ENCODE assay signal across 8 cellular contexts in genomic region chr19:10105241-10106099, GRCh38. TPM values are rescaled to one million over a fixed set of nuclear protein-coding genes. Genes with fewer than 3 reads are reported as not detected.
DNase-seq lines count a peak whose midpoint lies in the region; ATAC-seq, FAIRE-seq and TF ChIP-seq lines count a peak whose summit lies in the region.

No MANE protein-coding gene starts in this region.

- H3K4ac ChIP-seq in IMR-90 (ENCODE audit: low read depth, low read length) = no peak overlapping the region

- in situ Hi-C loops in IMR-90 (cut with MboI; ENCODE audit: low sequenced_read_pairs) = no loop called here
- in situ Hi-C loops in HepG2 (cut with HindIII; ENCODE audit: extremely low pct_ligation_motif_present, low pct_unique_long_range_greater_than_20kb) = no loop called here

- ATAC-seq in GM19463 (IDR thresholded peaks at IDR 0.05; ENCODE audit: unreplicated experiment) = peak; percentile 27
- no peak for ATAC-seq in IMR-90 (ENCODE audit: low read depth)
- no peak for ATAC-seq in HepG2
- ATAC-seq in GM21367 (IDR thresholded peaks at IDR 0.05; ENCODE audit: unreplicated experiment) = no peak

- peak overlapping the region in 1 of 2 experiments; percentile 37; a peak in 2 of 4 replicates for H4K8ac ChIP-seq in IMR-90 (ENCODE audit: low read depth in 2 of 2, low read length in 2 of 2)

- H3K9ac ChIP-seq in IMR-90 (ENCODE audit: low read depth, low read length) = no peak overlapping the region
- H3K9ac ChIP-seq in HepG2 (ENCODE audit: insufficient read depth, low read depth, low read length) = no peak overlapping the region

- POLR2A ChIA-PET in IMR-90 (lab: Charles Lee; ENCODE audit: unreplicated experiment) = no interaction called here
- POLR2A ChIA-PET in HepG2 (lab: Yijun Ruan, JAX) = interaction anchor here (1.0 to 1.5 kb wide), 4 partner anchors 10 to 184 kb away, joined by 3 to 10 read pairs (median 4); partner anchors contain the start of genes EIF3G and ICAM5

- no peak overlapping the region for H4K5ac ChIP-seq in IMR-90 (ENCODE audit: low read depth, low read length)

- dilution Hi-C loops in IMR-90 (cut with HindIII; ENCODE audit: low sequenced_read_pairs, unreplicated experiment) = no loop called here

- no peak overlapping the region for H3K4me2 ChIP-seq in IMR-90 (ENCODE audit: low read depth, low read length)
- H3K4me2 ChIP-seq in HepG2 (ENCODE audit: low read depth, low read length) = peak overlapping the region; percentile 25

- TF ChIP-seq CTCF in IMR-90 (conservative IDR thresholded peaks at IDR 0.05; ENCODE audit: low read depth, low read length) (no peak), HepG2 (CRISPR knock-in tag; IDR thresholded peaks at IDR 0.05) (no peak)

- H3K18ac ChIP-seq in IMR-90 (ENCODE audit: low read depth, low read length) = no peak overlapping the region

- H3K4me3 ChIP-seq in IMR-90 (ENCODE audit: insufficient read depth, low read depth, low read length) (no peak overlapping the region), HepG2 (replicated peaks in 1 of 3; ENCODE audit: insufficient read depth in 1 of 3, low read depth in 2 of 3, low read length in 3 of 3) (no peak overlapping the region)

- H2AK5ac ChIP-seq in IMR-90 (ENCODE audit: low read depth, low read length) = no peak overlapping the region

- TF ChIP-seq POLR2A in IMR-90 (IDR thresholded peaks at IDR 0.05; ENCODE audit: low read depth, low read length) = no peak
- TF ChIP-seq POLR2A in HepG2 (IDR thresholded peaks at IDR 0.05; ENCODE audit: insufficient read depth in 1 of 2, low read depth in 2 of 2, low read length in 2 of 2) = no peak

- no peak overlapping the region for H4K91ac ChIP-seq in IMR-90 (ENCODE audit: insufficient read depth, low read depth, low read length)

- H4K20me1 ChIP-seq in IMR-90 (ENCODE audit: insufficient read depth, low read length) (0 out of 2 replicates have a peak, but pooled peaks cover 5% of the 10 kb centered on the region), HepG2 (ENCODE audit: insufficient read depth, low read length) (no peaks in the 10 kb centered on the region)

- FAIRE-seq in HepG2 (lab: Jason Lieb, UNC) = no peak

- CTCF ChIA-PET in IMR-90 (lab: Yijun Ruan, JAX) = no interaction called here
- CTCF ChIA-PET in HepG2 (lab: Yijun Ruan, JAX; ENCODE audit: low intra/inter-chr PET ratio, low total read pairs) = no interaction called here

- peak overlapping the region; percentile 22 for H2AK9ac ChIP-seq in IMR-90 (replicated peaks; ENCODE audit: low read depth, low read length, poor library complexity)

- H3K23ac ChIP-seq in IMR-90 (ENCODE audit: low read depth, low read length) = no peak overlapping the region

- DNase-seq in IMR-90 (no peak), activated T-cell treated with anti-CD3 and anti-CD28 coated beads for 4 hours (peak; percentile 71), HepG2 (ENCODE audit: low spot score) (no peak), NOMO-1 treated with dmso at 0.1 percent for 144 hours (lab: John Stamatoyannopoulos, UW; ENCODE audit: unreplicated experiment) (no peak), retina (no peak)
- DNase-seq in stimulated activated CD8-positive, alpha-beta memory T cell treated with anti-CD3 and anti-CD28 coated beads, Interleukin-4, amount 100 ng/mL, for 48 hours = peak; percentile 88

- intact Hi-C loops in IMR-90 (cut with micrococcal nuclease) (loop anchor here (5.0 kb wide), 1 partner anchor 147 kb away; the partner anchor contains the start of gene MRPL4), HepG2 (cut with micrococcal nuclease; ENCODE audit: unreplicated experiment) (no loop called here)

- BruUV-seq in IMR-90 (replicated peaks; lab: Mats Ljungman, UMichigan) = no TSS peak
- no TSS peak for BruUV-seq in HepG2 (replicated peaks; lab: Mats Ljungman, UMichigan)

- no peak overlapping the region for H2BK20ac ChIP-seq in IMR-90 (ENCODE audit: low read depth, low read length)

- 55% methylated on average over 7 of the region's 18 CpGs; no CpG with 5 or more reads in 1 of the 2 experiments for WGBS in IMR-90 (ENCODE audit: extremely low coverage in 2 of 2, insufficient read length in 1 of 2), 2 experiments
- 53% methylated on average over 16 of the region's 18 CpGs for WGBS in HepG2 (ENCODE audit: low lambda C conversion rate)

- no peaks in the 10 kb centered on the region for H3K9me1 ChIP-seq in IMR-90 (ENCODE audit: insufficient read depth, low read length)

- H3K79me1 ChIP-seq in IMR-90 (ENCODE audit: low read depth in 1 of 2, low read length in 2 of 2) = peaks cover 16 to 30% of the 10 kb centered on the region in 2 experiments

- H2AFZ ChIP-seq in IMR-90 (replicated peaks; ENCODE audit: low read length, poor library complexity) (peak overlapping the region; percentile 76), HepG2 (ENCODE audit: low read length) (no peak overlapping the region)

- no peak overlapping the region for H3K56ac ChIP-seq in IMR-90 (ENCODE audit: extremely low read depth, insufficient read depth, low read length)

- H3K36me3 ChIP-seq in IMR-90 (ENCODE audit: control insufficient read depth, insufficient read depth, low read length) (peaks cover 24% of the 10 kb centered on the region), HepG2 (replicated peaks in 1 of 2; ENCODE audit: control insufficient read depth in 1 of 2, insufficient read depth in 2 of 2, low read length in 2 of 2) (peaks cover 18 to 31% of the 10 kb centered on the region in 2 experiments)

- H2BK120ac ChIP-seq in IMR-90 (ENCODE audit: low read depth, low read length) = no peak overlapping the region

- TF ChIP-seq EP300 in HepG2 (IDR thresholded peaks at IDR 0.05; ENCODE audit: low read depth in 2 of 2, low read length in 2 of 2) (no peak), HepG2 (CRISPR knock-in tag; IDR thresholded peaks at IDR 0.05; ENCODE audit: borderline replicate concordance) (no peak)

- H3K14ac ChIP-seq in IMR-90 (replicated peaks; ENCODE audit: low read depth, low read length) = no peak overlapping the region

- no peak overlapping the region for H2BK15ac ChIP-seq in IMR-90 (ENCODE audit: low read depth, low read length)

- H3K27ac ChIP-seq in IMR-90 (ENCODE audit: insufficient read depth, low read length) = no peak overlapping the region
- no peak overlapping the region for H3K27ac ChIP-seq in HepG2 (ENCODE audit: extremely low read length, insufficient read depth, low read length)

- H3K9me3 ChIP-seq in IMR-90 (ENCODE audit: control insufficient read depth, insufficient read depth, low read length) (no peaks in the 10 kb centered on the region), HepG2 (ENCODE audit: low read length) (no peaks in the 10 kb centered on the region)

- H3K27me3 ChIP-seq in IMR-90 (ENCODE audit: control insufficient read depth, insufficient read depth, low read length) (no peaks in the 10 kb centered on the region), HepG2 (ENCODE audit: control insufficient read depth in 1 of 2, insufficient read depth in 2 of 2, low read length in 2 of 2) (no peaks in the 10 kb centered on the region; a peak in 1 of 5 replicates)

- no peak for TF ChIP-seq RAD21 in IMR-90 (IDR thresholded peaks at IDR 0.05; ENCODE audit: low read length)
- no peak for TF ChIP-seq RAD21 in HepG2 (CRISPR knock-in tag; IDR thresholded peaks at IDR 0.05)

- H3K4me1 ChIP-seq in IMR-90 (ENCODE audit: control insufficient read depth, insufficient read depth, low read length) (peaks cover 4% of the 10 kb centered on the region), HepG2 (ENCODE audit: insufficient read depth, low read length) (peaks cover 49% of the 10 kb centered on the region)

- peaks cover 19% of the 10 kb centered on the region for H3K79me2 ChIP-seq in HepG2 (ENCODE audit: insufficient read depth, low read length)

- H2BK5ac ChIP-seq in IMR-90 (ENCODE audit: low read depth, low read length, poor library complexity, severe bottlenecking) = no peak overlapping the region

RNA-seq across cellular contexts. Expression of gene PPAN, which starts 0.7 kb away (rescaled TPM):
- 24.0 and 30.3 TPM in 2 replicates for total RNA-seq in IMR-90 (2012; rRNA removed)
- polyA plus RNA-seq in IMR-90 (2012; rRNA removed) = 38.2 and 41.6 TPM in 2 replicates
- polyA plus RNA-seq in IMR-90 (2012; cell fraction: cytosol; rRNA removed) = 29.2 and 34.9 TPM in 2 replicates
- 125 and 180 TPM in 2 replicates for polyA plus RNA-seq in IMR-90 (2012; cell fraction: nucleus; rRNA removed; ENCODE audit: low replicate concordance)
- 23.9 and 36.2 TPM in 2 replicates for total RNA-seq in HepG2 (2016; rRNA removed; fragmentation: Illumina TruSeq; extraction: Trizol)
- 17.2 and 20.8 TPM in 2 replicates for total RNA-seq in HepG2 (2016; cell fraction: cytosol; rRNA removed; fragmentation: Illumina TruSeq; extraction: Trizol; ENCODE audit: low read depth)
- total RNA-seq in HepG2 (2016; cell fraction: insoluble cytoplasmic fraction; rRNA removed; fragmentation: Illumina TruSeq; extraction: Trizol) = 22.0 and 41.0 TPM in 2 replicates
- total RNA-seq in HepG2 (2016; cell fraction: membrane; rRNA removed; fragmentation: Illumina TruSeq; extraction: Trizol) = 19.3 and 20.0 TPM in 2 replicates
- 29.5 and 36.7 TPM in 2 replicates for total RNA-seq in HepG2 (2016; cell fraction: nucleus; rRNA removed; fragmentation: Illumina TruSeq; extraction: Trizol)
- polyA plus RNA-seq in HepG2 (2011; rRNA removed) = 41.9 and 53.5 TPM in 2 replicates
- 25.0 and 35.7 TPM in 2 replicates for polyA plus RNA-seq in HepG2 (2011; cell fraction: cytosol; rRNA removed)
- 105 and 138 TPM in 2 replicates for polyA plus RNA-seq in HepG2 (2011; cell fraction: nucleus; rRNA removed)
- polyA plus RNA-seq in HepG2 (2012) = 23.5 and 24.7 TPM in 2 replicates
- 7.2 and 9.4 TPM in 2 replicates for polyA plus RNA-seq in HepG2 (2016; cell fraction: cytosol; fragmentation: Illumina TruSeq; extraction: Trizol; ENCODE audit: low read depth)
- 27.4 and 29.3 TPM in 2 replicates for polyA plus RNA-seq in HepG2 (2016; cell fraction: insoluble cytoplasmic fraction; fragmentation: Illumina TruSeq; extraction: Trizol; ENCODE audit: low read depth)
- polyA plus RNA-seq in HepG2 (2016; cell fraction: membrane; fragmentation: Illumina TruSeq; extraction: Trizol; ENCODE audit: low read depth) = 9.2 and 10.0 TPM in 2 replicates
- 78.4 and 87.0 TPM in 2 replicates for polyA plus RNA-seq in HepG2 (2016; cell fraction: nucleus; fragmentation: Illumina TruSeq; extraction: Trizol; ENCODE audit: insufficient read depth, low read depth)
- 133 and 258 TPM in 2 replicates for polyA minus RNA-seq in HepG2 (2011; rRNA and poly(A)+ RNA removed; ENCODE audit: low replicate concordance)
- polyA minus RNA-seq in HepG2 (2011; cell fraction: cytosol; rRNA and poly(A)+ RNA removed) = 18.6 and 19.3 TPM in 2 replicates
- polyA minus RNA-seq in HepG2 (2011; cell fraction: nucleus; rRNA and poly(A)+ RNA removed) = 54.0 and 63.7 TPM in 2 replicates

RNA-seq across cellular contexts. Expression of gene ANGPTL6, which starts 3.0 kb away (rescaled TPM):
- total RNA-seq in IMR-90 (2012; rRNA removed) (not detected in 2 replicates), HepG2 (2016; rRNA removed; fragmentation: Illumina TruSeq; extraction: Trizol) (0.15 TPM in 1 of 2 replicates, not detected in the other)
- polyA plus RNA-seq in IMR-90 (2012; rRNA removed) (0.17 and 0.21 TPM in 2 replicates), HepG2 (2011; rRNA removed) (1.4 and 2.2 TPM in 2 replicates)
- 0.29 and 0.62 TPM in 2 replicates for polyA plus RNA-seq in IMR-90 (2012; cell fraction: cytosol; rRNA removed)
- 0.86 and 1.6 TPM in 2 replicates for polyA plus RNA-seq in IMR-90 (2012; cell fraction: nucleus; rRNA removed; ENCODE audit: low replicate concordance)
- not detected in 2 replicates for total RNA-seq in HepG2 (2016; cell fraction: cytosol; rRNA removed; fragmentation: Illumina TruSeq; extraction: Trizol; ENCODE audit: low read depth)
- 0.24 TPM in 1 of 2 replicates, not detected in the other for total RNA-seq in HepG2 (2016; cell fraction: insoluble cytoplasmic fraction; rRNA removed; fragmentation: Illumina TruSeq; extraction: Trizol)
- 0.14 TPM in 1 of 2 replicates, not detected in the other for total RNA-seq in HepG2 (2016; cell fraction: membrane; rRNA removed; fragmentation: Illumina TruSeq; extraction: Trizol)
- 0.31 TPM in 1 of 2 replicates, not detected in the other for total RNA-seq in HepG2 (2016; cell fraction: nucleus; rRNA removed; fragmentation: Illumina TruSeq; extraction: Trizol)
- 1.8 and 2.1 TPM in 2 replicates for polyA plus RNA-seq in HepG2 (2011; cell fraction: cytosol; rRNA removed)
- polyA plus RNA-seq in HepG2 (2011; cell fraction: nucleus; rRNA removed) = 4.3 and 5.8 TPM in 2 replicates
- polyA plus RNA-seq in HepG2 (2012) = 0.85 and 1.0 TPM in 2 replicates
- 0.18 and 0.20 TPM in 2 replicates for polyA plus RNA-seq in HepG2 (2016; cell fraction: cytosol; fragmentation: Illumina TruSeq; extraction: Trizol; ENCODE audit: low read depth)
- 0.16 TPM in 1 of 2 replicates, not detected in the other for polyA plus RNA-seq in HepG2 (2016; cell fraction: insoluble cytoplasmic fraction; fragmentation: Illumina TruSeq; extraction: Trizol; ENCODE audit: low read depth)
- polyA plus RNA-seq in HepG2 (2016; cell fraction: membrane; fragmentation: Illumina TruSeq; extraction: Trizol; ENCODE audit: low read depth) = 0.09 TPM in 1 of 2 replicates, not detected in the other
- polyA plus RNA-seq in HepG2 (2016; cell fraction: nucleus; fragmentation: Illumina TruSeq; extraction: Trizol; ENCODE audit: insufficient read depth, low read depth) = 0.70 TPM in 1 of 2 replicates, not detected in the other
- 0.30 and 0.96 TPM in 2 replicates for polyA minus RNA-seq in HepG2 (2011; rRNA and poly(A)+ RNA removed; ENCODE audit: low replicate concordance)
- polyA minus RNA-seq in HepG2 (2011; cell fraction: cytosol; rRNA and poly(A)+ RNA removed) = 0.53 and 0.89 TPM in 2 replicates
- polyA minus RNA-seq in HepG2 (2011; cell fraction: nucleus; rRNA and poly(A)+ RNA removed) = 0.25 and 0.52 TPM in 2 replicates

RNA-seq across cellular contexts. Expression of gene P2RY11, which starts 6.0 kb away (rescaled TPM):
- total RNA-seq in IMR-90 (2012; rRNA removed) (0.54 and 0.56 TPM in 2 replicates), HepG2 (2016; rRNA removed; fragmentation: Illumina TruSeq; extraction: Trizol) (1.5 and 4.0 TPM in 2 replicates)
- polyA plus RNA-seq in IMR-90 (2012; rRNA removed) (4.5 and 6.6 TPM in 2 replicates), HepG2 (2011; rRNA removed) (7.8 and 13.2 TPM in 2 replicates)
- polyA plus RNA-seq in IMR-90 (2012; cell fraction: cytosol; rRNA removed) = 1.3 and 3.6 TPM in 2 replicates
- polyA plus RNA-seq in IMR-90 (2012; cell fraction: nucleus; rRNA removed; ENCODE audit: low replicate concordance) = 30.7 and 82.4 TPM in 2 replicates
- total RNA-seq in HepG2 (2016; cell fraction: cytosol; rRNA removed; fragmentation: Illumina TruSeq; extraction: Trizol; ENCODE audit: low read depth) = 0.44 and 0.51 TPM in 2 replicates
- total RNA-seq in HepG2 (2016; cell fraction: insoluble cytoplasmic fraction; rRNA removed; fragmentation: Illumina TruSeq; extraction: Trizol) = 1.2 and 3.7 TPM in 2 replicates
- 1.00 and 1.3 TPM in 2 replicates for total RNA-seq in HepG2 (2016; cell fraction: membrane; rRNA removed; fragmentation: Illumina TruSeq; extraction: Trizol)
- total RNA-seq in HepG2 (2016; cell fraction: nucleus; rRNA removed; fragmentation: Illumina TruSeq; extraction: Trizol) = 3.5 and 5.0 TPM in 2 replicates
- polyA plus RNA-seq in HepG2 (2011; cell fraction: cytosol; rRNA removed) = 3.7 and 6.4 TPM in 2 replicates
- 54.8 and 89.7 TPM in 2 replicates for polyA plus RNA-seq in HepG2 (2011; cell fraction: nucleus; rRNA removed)
- polyA plus RNA-seq in HepG2 (2012) = 9.0 and 12.8 TPM in 2 replicates
- polyA plus RNA-seq in HepG2 (2016; cell fraction: cytosol; fragmentation: Illumina TruSeq; extraction: Trizol; ENCODE audit: low read depth) = 0.51 and 0.64 TPM in 2 replicates
- polyA plus RNA-seq in HepG2 (2016; cell fraction: insoluble cytoplasmic fraction; fragmentation: Illumina TruSeq; extraction: Trizol; ENCODE audit: low read depth) = 2.7 and 3.1 TPM in 2 replicates
- polyA plus RNA-seq in HepG2 (2016; cell fraction: membrane; fragmentation: Illumina TruSeq; extraction: Trizol; ENCODE audit: low read depth) = 0.66 and 0.74 TPM in 2 replicates
- 26.8 and 36.2 TPM in 2 replicates for polyA plus RNA-seq in HepG2 (2016; cell fraction: nucleus; fragmentation: Illumina TruSeq; extraction: Trizol; ENCODE audit: insufficient read depth, low read depth)
- 18.1 and 21.5 TPM in 2 replicates for polyA minus RNA-seq in HepG2 (2011; rRNA and poly(A)+ RNA removed; ENCODE audit: low replicate concordance)
- polyA minus RNA-seq in HepG2 (2011; cell fraction: cytosol; rRNA and poly(A)+ RNA removed) = 5.4 and 5.5 TPM in 2 replicates
- 8.0 and 12.6 TPM in 2 replicates for polyA minus RNA-seq in HepG2 (2011; cell fraction: nucleus; rRNA and poly(A)+ RNA removed)

RNA-seq across cellular contexts. Expression of gene EIF3G, which starts 14.2 kb away (rescaled TPM):
- total RNA-seq in IMR-90 (2012; rRNA removed) (209 and 278 TPM in 2 replicates), HepG2 (2016; rRNA removed; fragmentation: Illumina TruSeq; extraction: Trizol) (173 and 206 TPM in 2 replicates)
- polyA plus RNA-seq in IMR-90 (2012; rRNA removed) (235 and 243 TPM in 2 replicates), HepG2 (2011; rRNA removed) (135 and 141 TPM in 2 replicates)
- polyA plus RNA-seq in IMR-90 (2012; cell fraction: cytosol; rRNA removed) = 193 and 253 TPM in 2 replicates
- 464 and 890 TPM in 2 replicates for polyA plus RNA-seq in IMR-90 (2012; cell fraction: nucleus; rRNA removed; ENCODE audit: low replicate concordance)
- total RNA-seq in HepG2 (2016; cell fraction: cytosol; rRNA removed; fragmentation: Illumina TruSeq; extraction: Trizol; ENCODE audit: low read depth) = 168 and 195 TPM in 2 replicates
- total RNA-seq in HepG2 (2016; cell fraction: insoluble cytoplasmic fraction; rRNA removed; fragmentation: Illumina TruSeq; extraction: Trizol) = 150 and 220 TPM in 2 replicates
- 162 and 175 TPM in 2 replicates for total RNA-seq in HepG2 (2016; cell fraction: membrane; rRNA removed; fragmentation: Illumina TruSeq; extraction: Trizol)
- 111 and 116 TPM in 2 replicates for total RNA-seq in HepG2 (2016; cell fraction: nucleus; rRNA removed; fragmentation: Illumina TruSeq; extraction: Trizol)
- polyA plus RNA-seq in HepG2 (2011; cell fraction: cytosol; rRNA removed) = 116 and 159 TPM in 2 replicates
- polyA plus RNA-seq in HepG2 (2011; cell fraction: nucleus; rRNA removed) = 984 and 1,211 TPM in 2 replicates
- 126 and 143 TPM in 2 replicates for polyA plus RNA-seq in HepG2 (2012)
- polyA plus RNA-seq in HepG2 (2016; cell fraction: cytosol; fragmentation: Illumina TruSeq; extraction: Trizol; ENCODE audit: low read depth) = 131 and 139 TPM in 2 replicates
- 150 and 174 TPM in 2 replicates for polyA plus RNA-seq in HepG2 (2016; cell fraction: insoluble cytoplasmic fraction; fragmentation: Illumina TruSeq; extraction: Trizol; ENCODE audit: low read depth)
- polyA plus RNA-seq in HepG2 (2016; cell fraction: membrane; fragmentation: Illumina TruSeq; extraction: Trizol; ENCODE audit: low read depth) = 143 and 147 TPM in 2 replicates
- polyA plus RNA-seq in HepG2 (2016; cell fraction: nucleus; fragmentation: Illumina TruSeq; extraction: Trizol; ENCODE audit: insufficient read depth, low read depth) = 284 and 296 TPM in 2 replicates
- 86.0 and 105 TPM in 2 replicates for polyA minus RNA-seq in HepG2 (2011; rRNA and poly(A)+ RNA removed; ENCODE audit: low replicate concordance)
- 35.8 and 39.9 TPM in 2 replicates for polyA minus RNA-seq in HepG2 (2011; cell fraction: cytosol; rRNA and poly(A)+ RNA removed)
- polyA minus RNA-seq in HepG2 (2011; cell fraction: nucleus; rRNA and poly(A)+ RNA removed) = 64.5 and 67.1 TPM in 2 replicates

RNA-seq across cellular contexts. Expression of gene SHFL, which starts 19.4 kb away (rescaled TPM):
- total RNA-seq in IMR-90 (2012; rRNA removed) (9.0 and 10.0 TPM in 2 replicates), HepG2 (2016; rRNA removed; fragmentation: Illumina TruSeq; extraction: Trizol) (8.9 and 12.3 TPM in 2 replicates)
- polyA plus RNA-seq in IMR-90 (2012; rRNA removed) (32.1 and 34.3 TPM in 2 replicates), HepG2 (2011; rRNA removed) (36.4 and 47.5 TPM in 2 replicates)
- polyA plus RNA-seq in IMR-90 (2012; cell fraction: cytosol; rRNA removed) = 21.2 and 37.5 TPM in 2 replicates
- 205 and 249 TPM in 2 replicates for polyA plus RNA-seq in IMR-90 (2012; cell fraction: nucleus; rRNA removed; ENCODE audit: low replicate concordance)
- 7.9 and 8.8 TPM in 2 replicates for total RNA-seq in HepG2 (2016; cell fraction: cytosol; rRNA removed; fragmentation: Illumina TruSeq; extraction: Trizol; ENCODE audit: low read depth)
- 9.0 and 12.8 TPM in 2 replicates for total RNA-seq in HepG2 (2016; cell fraction: insoluble cytoplasmic fraction; rRNA removed; fragmentation: Illumina TruSeq; extraction: Trizol)
- total RNA-seq in HepG2 (2016; cell fraction: membrane; rRNA removed; fragmentation: Illumina TruSeq; extraction: Trizol) = 14.0 and 14.3 TPM in 2 replicates
- 8.6 and 11.4 TPM in 2 replicates for total RNA-seq in HepG2 (2016; cell fraction: nucleus; rRNA removed; fragmentation: Illumina TruSeq; extraction: Trizol)
- 25.4 and 30.5 TPM in 2 replicates for polyA plus RNA-seq in HepG2 (2011; cell fraction: cytosol; rRNA removed)
- polyA plus RNA-seq in HepG2 (2011; cell fraction: nucleus; rRNA removed) = 157 and 161 TPM in 2 replicates
- 11.5 and 18.6 TPM in 2 replicates for polyA plus RNA-seq in HepG2 (2012)
- 9.0 and 10.1 TPM in 2 replicates for polyA plus RNA-seq in HepG2 (2016; cell fraction: cytosol; fragmentation: Illumina TruSeq; extraction: Trizol; ENCODE audit: low read depth)
- 12.6 and 14.6 TPM in 2 replicates for polyA plus RNA-seq in HepG2 (2016; cell fraction: insoluble cytoplasmic fraction; fragmentation: Illumina TruSeq; extraction: Trizol; ENCODE audit: low read depth)
- 13.7 and 14.9 TPM in 2 replicates for polyA plus RNA-seq in HepG2 (2016; cell fraction: membrane; fragmentation: Illumina TruSeq; extraction: Trizol; ENCODE audit: low read depth)
- 35.0 and 36.4 TPM in 2 replicates for polyA plus RNA-seq in HepG2 (2016; cell fraction: nucleus; fragmentation: Illumina TruSeq; extraction: Trizol; ENCODE audit: insufficient read depth, low read depth)
- 19.0 and 19.3 TPM in 2 replicates for polyA minus RNA-seq in HepG2 (2011; rRNA and poly(A)+ RNA removed; ENCODE audit: low replicate concordance)
- polyA minus RNA-seq in HepG2 (2011; cell fraction: cytosol; rRNA and poly(A)+ RNA removed) = 13.9 and 15.2 TPM in 2 replicates
- polyA minus RNA-seq in HepG2 (2011; cell fraction: nucleus; rRNA and poly(A)+ RNA removed) = 18.2 and 21.1 TPM in 2 replicates

Comparison
In these comparisons a context has a peak if more than half of its experiments do, and no peak if none do; other contexts are left out.
1. DNase-seq: peak in activated T-cell treated with anti-CD3 and anti-CD28 coated beads for 4 hours (single experiment) and stimulated activated CD8-positive, alpha-beta memory T cell treated with anti-CD3 and anti-CD28 coated beads, Interleukin-4, amount 100 ng/mL, for 48 hours (single experiment); none in IMR-90 (single experiment), HepG2 (single experiment), NOMO-1 treated with dmso at 0.1 percent for 144 hours (single experiment) and retina (single experiment).